Comparison of ENCODE assay signal across 25 cellular contexts in genomic region chr3:107953707-107954106, GRCh38.
A peak's percentile ranks its signal among the peaks of the same experiment; 100 is the strongest.
DNase-seq lines count a peak whose midpoint lies in the region; ATAC-seq and TF ChIP-seq lines count a peak whose summit lies in the region.
"Had no signal": no experiment of that assay in that cellular context is flagged by ENCODE, and none has a peak within 500 bp of the region (broad histone marks: within the 10 kb centered on the region; RNA-seq: fewer than 3 reads in every experiment).

No MANE protein-coding gene starts in this region.

- H3K27me3 Mint-ChIP-seq in natural killer cell treated with Interleukin-12 subunit alpha and Interleukin-12 subunit beta and Interleukin-15 and Interleukin-18, amount 100 ng/mL, for 72 hours = peaks cover 0 to 3% of the 10 kb centered on the region in 2 donors
- no peaks in the 10 kb centered on the region for H3K27me3 Mint-ChIP-seq in naive thymus-derived CD8-positive, alpha-beta T cell
- H3K27me3 Mint-ChIP-seq in naive thymus-derived CD4-positive, alpha-beta T cell = peaks cover 0 to 13% (median 0%) of the 10 kb centered on the region in 5 donors
- H3K27me3 Mint-ChIP-seq: stimulated activated naive CD8-positive, alpha-beta T cell treated with anti-CD3 and anti-CD28 coated beads, Interleukin-15, Interleukin-2, amounts not matched to agents 100 ng/mL and 50 ng/mL, for 24 hours had no signal

- H3K36me3 Mint-ChIP-seq in natural killer cell treated with Interleukin-12 subunit alpha and Interleukin-12 subunit beta and Interleukin-15 and Interleukin-18, amount 100 ng/mL, for 72 hours = no peaks in the 10 kb centered on the region
- no peaks in the 10 kb centered on the region for H3K36me3 Mint-ChIP-seq in naive thymus-derived CD8-positive, alpha-beta T cell
- H3K36me3 Mint-ChIP-seq in naive thymus-derived CD4-positive, alpha-beta T cell = no peaks in the 10 kb centered on the region
- H3K36me3 Mint-ChIP-seq: CD8-positive, alpha-beta T cell had no signal

- no peaks in the 10 kb centered on the region for H3K27me3 ChIP-seq in MM.1S (replicated peaks; ENCODE audit: insufficient read depth, low read length)
- H3K27me3 ChIP-seq in naive thymus-derived CD4-positive, alpha-beta T cell (ENCODE audit: control insufficient read depth in 2 of 2, insufficient read depth in 2 of 2, low read length in 2 of 2) = no peaks in the 10 kb centered on the region
- H3K27me3 ChIP-seq: body of pancreas, gastrocnemius medialis, vagina had no signal

- intact Hi-C loops in naive thymus-derived CD4-positive, alpha-beta T cell (cut with micrococcal nuclease) = no loop called here

- no peaks in the 10 kb centered on the region for H3K9me3 ChIP-seq in MM.1S (replicated peaks; ENCODE audit: insufficient read depth, low read length)
- H3K9me3 ChIP-seq in naive thymus-derived CD4-positive, alpha-beta T cell (ENCODE audit: control insufficient read depth in 2 of 3, low read length in 3 of 3) = no peaks in the 10 kb centered on the region
- H3K9me3 ChIP-seq: body of pancreas, gastrocnemius medialis, HAP-1, vagina had no signal

- CTCF ChIA-PET in naive thymus-derived CD4-positive, alpha-beta T cell (lab: Charles Lee) = no interaction called here

- H3F3A ChIP-seq in MM.1S (ENCODE audit: insufficient read depth, low read length) = no peaks in the 10 kb centered on the region

- POLR2A ChIA-PET in naive thymus-derived CD8-positive, alpha-beta T cell (lab: Charles Lee) = interaction anchor here (0.7 to 1.2 kb wide), 2 partner anchors 33 to 132 kb away, joined by 3 to 4 read pairs; no protein-coding TSS in a partner anchor
- POLR2A ChIA-PET in naive thymus-derived CD4-positive, alpha-beta T cell (lab: Charles Lee) = no interaction called here

- H3K4me3 Mint-ChIP-seq in natural killer cell treated with Interleukin-12 subunit alpha and Interleukin-12 subunit beta and Interleukin-15 and Interleukin-18, amount 100 ng/mL, for 72 hours = peak overlapping the region; percentile 48
- H3K4me3 Mint-ChIP-seq in naive thymus-derived CD8-positive, alpha-beta T cell = peak overlapping the region in 2 of 10 donors; percentile 23 to 28
- H3K4me3 Mint-ChIP-seq in naive thymus-derived CD4-positive, alpha-beta T cell = peak overlapping the region in 2 of 10 donors; percentile 6 to 36
- H3K4me3 Mint-ChIP-seq: CD8-positive, alpha-beta T cell; stimulated activated naive CD8-positive, alpha-beta T cell treated with anti-CD3 and anti-CD28 coated beads, Interleukin-15, Interleukin-2, amounts not matched to agents 100 ng/mL and 50 ng/mL, for 24 hours had no signal

- no peaks in the 10 kb centered on the region for H3K4me1 ChIP-seq in MM.1S (ENCODE audit: low read length)
- peaks cover 6 to 21% of the 10 kb centered on the region in 2 donors for H3K4me1 ChIP-seq in naive thymus-derived CD4-positive, alpha-beta T cell (ENCODE audit: control insufficient read depth in 2 of 2, insufficient read depth in 2 of 2, low read length in 2 of 2)
- H3K4me1 ChIP-seq: HAP-1 had no signal

- DNase-seq in NCI-H82 (lab: John Stamatoyannopoulos, UW) = peak; percentile 36
- no peak for DNase-seq in NCI-H82 treated with DMSO at 0.1 percent for 48 hours (lab: John Stamatoyannopoulos, UW; ENCODE audit: unreplicated experiment)
- peak; percentile 30 for DNase-seq in MM.1S
- DNase-seq in UCSD-AML1 (lab: John Stamatoyannopoulos, UW; ENCODE audit: unreplicated experiment) = peak; percentile 9
- DNase-seq in natural killer cell treated with Interleukin-12 subunit alpha and Interleukin-12 subunit beta and Interleukin-15 and Interleukin-18, amount 100 ng/mL, for 72 hours (ENCODE audit: low spot score) = no peak
- no peak for DNase-seq in naive thymus-derived CD8-positive, alpha-beta T cell
- DNase-seq in naive thymus-derived CD4-positive, alpha-beta T cell = no peak
- DNase-seq: activated CD4-positive, alpha-beta T cell treated with anti-CD3 and anti-CD28 coated beads for 48 hours; activated naive CD4-positive, alpha-beta T cell treated with Interleukin-2 at 50 U/mL for 16 hours; activated T-cell treated with anti-CD3 and anti-CD28 coated beads, Interleukin-2, amount 50 U/mL, for 48 hours; body of pancreas; CD8-positive, alpha-beta T cell; dermis blood vessel endothelial cell; gastrocnemius medialis; hypothalamus; NCI-H1694; NCI-H2171; NCI-H510A; WERI-Rb-1 had no signal

- H3K27ac Mint-ChIP-seq in natural killer cell treated with Interleukin-12 subunit alpha and Interleukin-12 subunit beta and Interleukin-15 and Interleukin-18, amount 100 ng/mL, for 72 hours = no peak overlapping the region
- no peak overlapping the region for H3K27ac Mint-ChIP-seq in naive thymus-derived CD8-positive, alpha-beta T cell
- H3K27ac Mint-ChIP-seq in naive thymus-derived CD4-positive, alpha-beta T cell = peak overlapping the region in 1 of 9 donors; percentile 59
- H3K27ac Mint-ChIP-seq: CD8-positive, alpha-beta T cell; stimulated activated naive CD8-positive, alpha-beta T cell treated with anti-CD3 and anti-CD28 coated beads, Interleukin-15, Interleukin-2, amounts not matched to agents 100 ng/mL and 50 ng/mL, for 24 hours had no signal

- H4K20me1 ChIP-seq in MM.1S (ENCODE audit: insufficient read depth, low read length) = no peaks in the 10 kb centered on the region

- ATAC-seq in natural killer cell treated with Interleukin-12 subunit alpha and Interleukin-12 subunit beta and Interleukin-15 and Interleukin-18, amount 100 ng/mL, for 72 hours = no peak
- ATAC-seq in naive thymus-derived CD8-positive, alpha-beta T cell = no peak
- ATAC-seq in HG03378 (IDR thresholded peaks at IDR 0.05; ENCODE audit: unreplicated experiment) = no peak
- ATAC-seq in naive thymus-derived CD4-positive, alpha-beta T cell = no peak
- ATAC-seq: body of pancreas; CD8-positive, alpha-beta T cell; gastrocnemius medialis; left lobe of liver had no signal

- no peaks in the 10 kb centered on the region for H3K9me2 ChIP-seq in MM.1S (replicated peaks; ENCODE audit: insufficient read depth, low read length)

- no peak overlapping the region for H3K9ac ChIP-seq in MM.1S (ENCODE audit: low read length)

- no peak overlapping the region for H3K4me2 ChIP-seq in MM.1S (ENCODE audit: low read depth, low read length)

- peaks cover 24 to 29% of the 10 kb centered on the region in 2 donors for H3K4me1 Mint-ChIP-seq in natural killer cell treated with Interleukin-12 subunit alpha and Interleukin-12 subunit beta and Interleukin-15 and Interleukin-18, amount 100 ng/mL, for 72 hours (ENCODE audit: low read depth in 2 of 2)
- H3K4me1 Mint-ChIP-seq in naive thymus-derived CD8-positive, alpha-beta T cell = peaks cover 20 to 30% (median 28%) of the 10 kb centered on the region in 4 donors
- peaks cover 16 to 28% (median 26%) of the 10 kb centered on the region in 7 donors for H3K4me1 Mint-ChIP-seq in naive thymus-derived CD4-positive, alpha-beta T cell

- H2AFZ ChIP-seq in MM.1S (ENCODE audit: low read length) = no peak overlapping the region

- no peak for TF ChIP-seq CTCF in MM.1S (IDR thresholded peaks at IDR 0.05; ENCODE audit: low read length)

- no peak overlapping the region for H3K4me3 ChIP-seq in MM.1S (ENCODE audit: low read length)
- H3K4me3 ChIP-seq in naive thymus-derived CD4-positive, alpha-beta T cell (ENCODE audit: low read length) = no peak overlapping the region
- H3K4me3 ChIP-seq: body of pancreas, gastrocnemius medialis, HAP-1, vagina had no signal

- H3K9me3 Mint-ChIP-seq in natural killer cell treated with Interleukin-12 subunit alpha and Interleukin-12 subunit beta and Interleukin-15 and Interleukin-18, amount 100 ng/mL, for 72 hours = no peaks in the 10 kb centered on the region
- no peaks in the 10 kb centered on the region for H3K9me3 Mint-ChIP-seq in naive thymus-derived CD8-positive, alpha-beta T cell
- peaks cover 0 to 2% (median 0%) of the 10 kb centered on the region in 11 donors for H3K9me3 Mint-ChIP-seq in naive thymus-derived CD4-positive, alpha-beta T cell
- H3K9me3 Mint-ChIP-seq: CD8-positive, alpha-beta T cell; stimulated activated naive CD8-positive, alpha-beta T cell treated with anti-CD3 and anti-CD28 coated beads, Interleukin-15, Interleukin-2, amounts not matched to agents 100 ng/mL and 50 ng/mL, for 24 hours had no signal

- H3K79me2 ChIP-seq in MM.1S (ENCODE audit: low read length) = no peaks in the 10 kb centered on the region

- H3K36me3 ChIP-seq in MM.1S (replicated peaks; ENCODE audit: insufficient read depth, low read length) = no peaks in the 10 kb centered on the region
- H3K36me3 ChIP-seq in naive thymus-derived CD4-positive, alpha-beta T cell (ENCODE audit: control insufficient read depth in 2 of 3, insufficient read depth in 3 of 3, low read length in 3 of 3) = no peaks in the 10 kb centered on the region
- H3K36me3 ChIP-seq: gastrocnemius medialis, HAP-1, vagina, WERI-Rb-1 had no signal

- no peak overlapping the region for H3K27ac ChIP-seq in MM.1S (ENCODE audit: low read length)
- H3K27ac ChIP-seq in naive thymus-derived CD4-positive, alpha-beta T cell (ENCODE audit: low read depth, low read length) = no peak overlapping the region
- H3K27ac ChIP-seq: body of pancreas, gastrocnemius medialis, RWPE1, vagina, WERI-Rb-1 had no signal

Comparison
In these comparisons a context has a peak if more than half of its experiments do, and no peak if none do; other contexts are left out.
1. DNase-seq: peak in NCI-H82 (single experiment), MM.1S (single experiment) and UCSD-AML1 (single experiment); none in NCI-H82 treated with DMSO at 0.1 percent for 48 hours (single experiment), natural killer cell treated with Interleukin-12 subunit alpha and Interleukin-12 subunit beta and Interleukin-15 and Interleukin-18, amount 100 ng/mL, for 72 hours (single experiment), naive thymus-derived CD8-positive, alpha-beta T cell (0 of 10) and naive thymus-derived CD4-positive, alpha-beta T cell (0 of 9).